8 cellular contexts compared by ENCODE assay signal in genomic region chr16:67278773-67279295, GRCh38. TPM values are rescaled to one million over a fixed set of nuclear protein-coding genes. Genes with fewer than 3 reads are reported as not detected.
DNase-seq lines count a peak whose midpoint lies in the region; ATAC-seq and TF ChIP-seq lines count a peak whose summit lies in the region.

No MANE protein-coding gene starts in this region.

- DNase-seq in Right ventricle myocardium inferior (ENCODE audit: missing footprints): no peak
- DNase-seq in cardiac septum (ENCODE audit: low spot score): no peak
- peak; percentile 56 for DNase-seq in activated naive CD4-positive, alpha-beta T cell treated with anti-CD3 and anti-CD28 coated beads, Interleukin-2, amount 50 U/mL, for 16 hours
- DNase-seq in left cardiac atrium: peak; percentile 54
- no peak for DNase-seq in NCI-H1048 (lab: John Stamatoyannopoulos, UW)

- H3K27ac ChIP-seq in OCI-LY1 (ENCODE audit: low read depth, low read length, poor library complexity, severe bottlenecking): no peak overlapping the region

- H3K36me3 ChIP-seq in OCI-LY1 (ENCODE audit: insufficient read depth, low read length): peaks cover 9% of the 10 kb centered on the region
- H3K36me3 ChIP-seq in skeletal muscle satellite cell (ENCODE audit: insufficient read depth, low read length): no peaks in the 10 kb centered on the region

- peak overlapping the region; percentile 35; the same call in 1 of the 2 replicates for H2AFZ ChIP-seq in OCI-LY1 (ENCODE audit: low read length)

- H3K9ac ChIP-seq in OCI-LY1 (ENCODE audit: low read length) (peak overlapping the region; percentile 74), skeletal muscle satellite cell (ENCODE audit: low read depth, low read length) (peak overlapping the region; percentile 41)

- H3F3A ChIP-seq in OCI-LY1 (ENCODE audit: insufficient read depth, low read length): no peaks in the 10 kb centered on the region

- no peaks in the 10 kb centered on the region for H3K27me3 ChIP-seq in OCI-LY1 (ENCODE audit: insufficient read depth, low read length)
- H3K27me3 ChIP-seq in skeletal muscle satellite cell (ENCODE audit: control insufficient read depth, insufficient read depth, low read length): no peaks in the 10 kb centered on the region

- H3K79me2 ChIP-seq in OCI-LY1 (ENCODE audit: insufficient read depth, low read length): no peaks in the 10 kb centered on the region

- H3K4me1 ChIP-seq in OCI-LY1 (ENCODE audit: insufficient read depth, low read length, severe bottlenecking) (peaks cover 9% of the 10 kb centered on the region), skeletal muscle satellite cell (ENCODE audit: control insufficient read depth, insufficient read depth, low read length) (peaks cover 36% of the 10 kb centered on the region)

- H3K4me3 ChIP-seq in OCI-LY1 (ENCODE audit: low read depth, low read length, poor library complexity, severe bottlenecking) (peak overlapping the region; percentile 78), skeletal muscle satellite cell (ENCODE audit: low read length) (peak overlapping the region; percentile 65)

- H3K9me3 ChIP-seq in OCI-LY1 (ENCODE audit: low read length) (no peaks in the 10 kb centered on the region), skeletal muscle satellite cell (replicated peaks; ENCODE audit: low read length) (no peaks in the 10 kb centered on the region)

- ATAC-seq in Right ventricle myocardium inferior (peak; percentile 3), HG02678 (IDR thresholded peaks at IDR 0.05; ENCODE audit: unreplicated experiment) (peak; percentile 29), left cardiac atrium (peak; percentile 4 to 40)

- no peaks in the 10 kb centered on the region for H4K20me1 ChIP-seq in OCI-LY1 (ENCODE audit: insufficient read depth, low read length)

- H3K4me2 ChIP-seq in OCI-LY1 (ENCODE audit: low read length): peak overlapping the region; percentile 72
- peak overlapping the region; percentile 53 for H3K4me2 ChIP-seq in skeletal muscle satellite cell (ENCODE audit: low read length)

- peak; percentile 80 for TF ChIP-seq CTCF in OCI-LY1 (IDR thresholded peaks at IDR 0.05; ENCODE audit: low read length)

- intact Hi-C loops in Right ventricle myocardium inferior (cut with DNase I): no loop called here
- intact Hi-C loops in cardiac septum (cut with DNase I): no loop called here
- intact Hi-C loops in left cardiac atrium (cut with DNase I): no loop called here

- H3K9me2 ChIP-seq in OCI-LY1 (ENCODE audit: low read depth, low read length): no peaks in the 10 kb centered on the region

RNA-seq across cellular contexts. Expression of gene PLEKHG4, which starts 0.5 kb away (rescaled TPM):
- total RNA-seq in Right ventricle myocardium inferior: 1.1 TPM
- total RNA-seq in cardiac septum: 0.70 TPM
- total RNA-seq in left cardiac atrium: 1 to 10 TPM; 1.8 to 2.2 TPM
- total RNA-seq in skeletal muscle satellite cell (2012; rRNA removed): 40.1 and 45.9 TPM in 2 replicates

RNA-seq across cellular contexts. Expression of gene SLC9A5, which starts 30.1 kb away (rescaled TPM):
- total RNA-seq in Right ventricle myocardium inferior: 0.84 TPM
- 1.1 TPM for total RNA-seq in cardiac septum
- total RNA-seq in left cardiac atrium: 1 to 10 TPM; 1.3 to 1.5 TPM
- total RNA-seq in skeletal muscle satellite cell (2012; rRNA removed): 1.5 and 2.3 TPM in 2 replicates

RNA-seq across cellular contexts. Expression of gene FHOD1, which starts 31.6 kb away (rescaled TPM):
- total RNA-seq in Right ventricle myocardium inferior: 15.3 TPM
- total RNA-seq in cardiac septum: 33.4 TPM
- 10 to 100 TPM; 18.7 to 25.8 TPM for total RNA-seq in left cardiac atrium
- 48.4 and 54.2 TPM in 2 replicates for total RNA-seq in skeletal muscle satellite cell (2012; rRNA removed)

RNA-seq across cellular contexts. Expression of gene KCTD19, which starts 47.7 kb away (rescaled TPM):
- not detected for total RNA-seq in Right ventricle myocardium inferior
- not detected for total RNA-seq in cardiac septum
- under 1 TPM in 1 of 2 donors, not detected in 1; 0.16 TPM for total RNA-seq in left cardiac atrium
- total RNA-seq in skeletal muscle satellite cell (2012; rRNA removed): not detected in 2 replicates

RNA-seq across cellular contexts. Expression of gene LRRC36, which starts 47.8 kb away (rescaled TPM):
- total RNA-seq in Right ventricle myocardium inferior (not detected), cardiac septum (not detected), left cardiac atrium (not detected)
- total RNA-seq in skeletal muscle satellite cell (2012; rRNA removed): under 0.01 TPM in 1 of 2 replicates, not detected in the other

Comparison
In these comparisons a context has a peak if more than half of its experiments do, and no peak if none do; other contexts are left out.
1. DNase-seq: peak in activated naive CD4-positive, alpha-beta T cell treated with anti-CD3 and anti-CD28 coated beads, Interleukin-2, amount 50 U/mL, for 16 hours (single experiment) and left cardiac atrium (single experiment); none in Right ventricle myocardium inferior (single experiment), cardiac septum (single experiment) and NCI-H1048 (single experiment).
2. Peak in every context shown above with its lines, with median percentiles within 50 percentile points of each other: ATAC-seq.